Comparison of ENCODE assay signal across 14 cellular contexts in the genomic region with DNA sequence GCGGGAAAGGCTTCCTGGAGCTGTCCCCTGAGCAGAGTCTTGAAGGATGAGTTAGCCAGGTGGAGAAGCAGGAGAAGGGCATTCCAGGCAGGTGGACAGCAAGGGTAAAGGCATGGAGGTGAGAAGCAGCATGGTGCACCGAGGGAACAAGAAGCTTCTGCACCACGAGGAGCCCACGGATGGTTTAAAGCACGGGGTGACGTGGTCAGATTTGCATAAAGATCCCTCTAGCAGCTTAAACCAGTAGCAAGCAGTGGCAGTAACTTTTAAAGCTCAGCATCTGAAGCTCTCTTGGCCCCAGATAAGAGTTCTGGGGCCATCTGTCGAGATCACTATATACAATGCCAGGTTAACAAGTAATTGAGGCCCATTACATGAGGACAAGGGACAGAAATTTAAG. TPM values are rescaled to one million over a fixed set of nuclear protein-coding genes. Genes with fewer than 3 reads are reported as not detected.
DNase-seq lines count a peak whose midpoint lies in the region; ATAC-seq and TF ChIP-seq lines count a peak whose summit lies in the region.
"Had no signal": no experiment of that assay in that cellular context is flagged by ENCODE, and none has a peak within 500 bp of the region (broad histone marks: within the 10 kb centered on the region; RNA-seq: fewer than 3 reads in every experiment).

No MANE protein-coding gene starts in this region.

- H3K36me3 ChIP-seq in neural progenitor cell = no peaks in the 10 kb centered on the region
- H3K36me3 ChIP-seq: BLaER1 treated with 17β-estradiol and CSF1 and Interleukin-3, amounts not matched to agents 10 nM and 100 nM; HAP-1 had no signal

- H3K36me3 Mint-ChIP-seq in neural progenitor cell = peaks cover 16% of the 10 kb centered on the region
- H3K36me3 Mint-ChIP-seq: CD4-positive, CD25-positive, alpha-beta regulatory T cell had no signal

- no peaks in the 10 kb centered on the region for H3F3A ChIP-seq in neural progenitor cell (ENCODE audit: low read depth)

- H3K9me3 Mint-ChIP-seq in neural progenitor cell = no peaks in the 10 kb centered on the region

- peaks cover 39% of the 10 kb centered on the region for H3K4me1 Mint-ChIP-seq in neural progenitor cell

- H3K79me2 ChIP-seq in neural progenitor cell (ENCODE audit: low read depth) = no peaks in the 10 kb centered on the region

- TF ChIP-seq CTCF in neural progenitor cell (IDR thresholded peaks at IDR 0.05) = no peak

- H3K4me1 ChIP-seq in neural progenitor cell = no peaks in the 10 kb centered on the region
- H3K4me1 ChIP-seq: HAP-1 had no signal

- DNase-seq in NCI-H82 (lab: John Stamatoyannopoulos, UW) = peak; percentile 33
- DNase-seq in NCI-H82 treated with DMSO at 0.1 percent for 48 hours (lab: John Stamatoyannopoulos, UW; ENCODE audit: unreplicated experiment) = no peak
- peak; percentile 8 for DNase-seq in NCI-H69 (lab: John Stamatoyannopoulos, UW)
- no peak for DNase-seq in neural progenitor cell (ENCODE audit: low spot score)
- no peak for DNase-seq in cerebellar cortex (ENCODE audit: low spot score)
- no peak for DNase-seq in anterior cingulate cortex (lab: John Stamatoyannopoulos, UW)
- DNase-seq: 8988T; AML-193; CD4-positive, CD25-positive, alpha-beta regulatory T cell; EL had no signal

- H3K9ac ChIP-seq in neural progenitor cell = no peak overlapping the region
- H3K9ac ChIP-seq: BLaER1 treated with 17β-estradiol and CSF1 and Interleukin-3, amounts not matched to agents 10 nM and 100 nM had no signal

- H3K9me3 ChIP-seq in neural progenitor cell (ENCODE audit: low read depth) = no peaks in the 10 kb centered on the region
- H3K9me3 ChIP-seq: BLaER1 treated with 17β-estradiol and CSF1 and Interleukin-3, amounts not matched to agents 10 nM and 100 nM; HAP-1 had no signal

- H4K20me1 ChIP-seq in neural progenitor cell (ENCODE audit: low read depth) = no peaks in the 10 kb centered on the region
- H4K20me1 ChIP-seq: BLaER1 treated with 17β-estradiol and CSF1 and Interleukin-3, amounts not matched to agents 10 nM and 100 nM had no signal

- no peak overlapping the region for H3K27ac ChIP-seq in neural progenitor cell
- H3K27ac ChIP-seq: BLaER1 treated with 17β-estradiol and CSF1 and Interleukin-3, amounts not matched to agents 10 nM and 100 nM had no signal

- H3K27me3 Mint-ChIP-seq in neural progenitor cell (ENCODE audit: insufficient read depth, low read depth) = peaks cover 6% of the 10 kb centered on the region

- peak overlapping the region; percentile 9 for H3K4me3 Mint-ChIP-seq in neural progenitor cell
- H3K4me3 Mint-ChIP-seq: CD4-positive, CD25-positive, alpha-beta regulatory T cell had no signal

- H3K4me3 ChIP-seq in neural progenitor cell = no peak overlapping the region
- H3K4me3 ChIP-seq: BLaER1 treated with 17β-estradiol and CSF1 and Interleukin-3, amounts not matched to agents 10 nM and 100 nM; HAP-1 had no signal

- no peak overlapping the region for H3K4me2 ChIP-seq in neural progenitor cell

- no peak for ATAC-seq in HG03280 (IDR thresholded peaks at IDR 0.05; ENCODE audit: unreplicated experiment)
- ATAC-seq: HepG2 had no signal

- H3K27me3 ChIP-seq in neural progenitor cell = no peaks in the 10 kb centered on the region
- H3K27me3 ChIP-seq: BLaER1 treated with 17β-estradiol and CSF1 and Interleukin-3, amounts not matched to agents 10 nM and 100 nM had no signal

- H2AFZ ChIP-seq in neural progenitor cell (replicated peaks) = no peak overlapping the region

- peak overlapping the region; percentile 92 for H3K27ac Mint-ChIP-seq in neural progenitor cell
- H3K27ac Mint-ChIP-seq: CD4-positive, CD25-positive, alpha-beta regulatory T cell had no signal

RNA-seq across cellular contexts. Expression of a gene that starts 36.8 kb away (rescaled TPM):
- 219 and 589 TPM in 2 replicates for total RNA-seq in neural progenitor cell (ENCODE audit: low replicate concordance)

Comparison
In these comparisons a context has a peak if more than half of its experiments do, and no peak if none do; other contexts are left out.
1. DNase-seq: peak in NCI-H82 (single experiment) and NCI-H69 (single experiment); none in NCI-H82 treated with DMSO at 0.1 percent for 48 hours (single experiment), neural progenitor cell (single experiment), cerebellar cortex (single experiment) and anterior cingulate cortex (0 of 58).